ENCODE assay signal across 22 cellular contexts in genomic region chr17:33526753-33527152, GRCh38.
DNase-seq lines count a peak whose midpoint lies in the region; ATAC-seq, FAIRE-seq and TF ChIP-seq lines count a peak whose summit lies in the region.
"Had no signal": no experiment of that assay in that cellular context is flagged by ENCODE, and none has a peak within 500 bp of the region (broad histone marks: within the 10 kb centered on the region; RNA-seq: fewer than 3 reads in every experiment).

No MANE protein-coding gene starts in this region.

- no TSS peak for BruUV-seq in HepG2 (replicated peaks; lab: Mats Ljungman, UMichigan)
- BruUV-seq in K562 (replicated peaks; lab: Mats Ljungman, UMichigan): no TSS peak

- in situ Hi-C loops in HepG2 (cut with HindIII; ENCODE audit: extremely low pct_ligation_motif_present, low pct_unique_long_range_greater_than_20kb) (loop anchor here (10.0 kb wide), 1 partner anchor 218 kb away; no protein-coding TSS in a partner anchor), K562 (cut with MboI) (no loop called here)

- no peak for DNase-seq in HepG2 (ENCODE audit: low spot score)
- DNase-seq in right lobe of liver: no peak
- no peak for DNase-seq in K562 (ENCODE audit: extremely low read depth in 1 of 4, low spot score in 3 of 4)
- DNase-seq in osteoblast (ENCODE audit: insufficient read length, low spot score, missing footprints): peak; percentile 79
- no peak for DNase-seq in WERI-Rb-1
- DNase-seq in COLO668 (lab: John Stamatoyannopoulos, UW; ENCODE audit: unreplicated experiment): no peak
- DNase-seq in EL: no peak
- DNase-seq: ACHN; BE2C; C1 segment of cervical spinal cord; Caco-2; Calu3; CD4-positive, alpha-beta memory T cell; CD4-positive, CD25-positive, alpha-beta regulatory T cell; CD8-positive, alpha-beta memory T cell; DMS79 treated with DMSO at 0.1 percent for 48 hours; GDM1 had no signal

- H3K36me3 ChIP-seq in HepG2 (replicated peaks in 1 of 2; ENCODE audit: control insufficient read depth in 1 of 2, insufficient read depth in 2 of 2, low read length in 2 of 2) (no peaks in the 10 kb centered on the region), right lobe of liver (no peaks in the 10 kb centered on the region), K562 (ENCODE audit: control insufficient read depth, insufficient read depth, low read length) (no peaks in the 10 kb centered on the region), osteoblast (ENCODE audit: insufficient read depth, low read length) (no peaks in the 10 kb centered on the region), WERI-Rb-1 (no peaks in the 10 kb centered on the region)
- H3K36me3 ChIP-seq: BE2C, BLaER1 had no signal

- FAIRE-seq in HepG2 (lab: Jason Lieb, UNC) (no peak), K562 (lab: Jason Lieb, UNC) (no peak)
- FAIRE-seq: D721Med, GM12878, GM18507 had no signal

- TF ChIP-seq EP300 in HepG2 (IDR thresholded peaks at IDR 0.05; ENCODE audit: low read depth in 2 of 2, low read length in 2 of 2) (no peak), HepG2 (CRISPR knock-in tag; IDR thresholded peaks at IDR 0.05; ENCODE audit: borderline replicate concordance) (no peak), K562 (IDR thresholded peaks at IDR 0.05; ENCODE audit: low read length) (no peak)

- POLR2A ChIA-PET in HepG2 (lab: Yijun Ruan, JAX) (no interaction called here), K562 (lab: Yijun Ruan, JAX) (no interaction called here)

- H3K27ac ChIP-seq in HepG2 (ENCODE audit: extremely low read length, insufficient read depth, low read length) (no peak overlapping the region), right lobe of liver (no peak overlapping the region), K562 (ENCODE audit: extremely low read depth, low read depth, low read length) (no peak overlapping the region), osteoblast (ENCODE audit: low read depth, low read length) (no peak overlapping the region), WERI-Rb-1 (no peak overlapping the region)
- H3K27ac ChIP-seq: 22Rv1, BLaER1 had no signal

- 0% methylated on average over 4 of the region's 4 CpGs for WGBS in HepG2 (ENCODE audit: low lambda C conversion rate)
- 49% methylated on average over 4 of the region's 4 CpGs for WGBS in right lobe of liver (ENCODE audit: insufficient coverage, low coverage, low lambda C conversion rate, missing lambda C conversion rate)
- 3% methylated on average over 4 of the region's 4 CpGs for WGBS in K562 (ENCODE audit: insufficient coverage, low coverage, missing lambda C conversion rate)

- intact Hi-C loops in HepG2 (cut with micrococcal nuclease; ENCODE audit: unreplicated experiment): no loop called here
- intact Hi-C loops in right lobe of liver (cut with DNase I): no loop called here
- intact Hi-C loops in K562 (cut with micrococcal nuclease): no loop called here

- H3K79me2 ChIP-seq in HepG2 (ENCODE audit: insufficient read depth, low read length): no peaks in the 10 kb centered on the region
- H3K79me2 ChIP-seq in K562 (ENCODE audit: control insufficient read depth, insufficient read depth, low read length): no peaks in the 10 kb centered on the region
- H3K79me2 ChIP-seq in osteoblast (ENCODE audit: insufficient read depth, low read length): no peaks in the 10 kb centered on the region

- no peak for TF ChIP-seq POLR2A in HepG2 (IDR thresholded peaks at IDR 0.05; ENCODE audit: insufficient read depth in 1 of 2, low read depth in 2 of 2, low read length in 2 of 2)
- TF ChIP-seq POLR2A in right lobe of liver (IDR thresholded peaks at IDR 0.05): no peak
- no peak for TF ChIP-seq POLR2A in K562 (conservative IDR thresholded peaks at IDR 0.05)

- H3K9me3 ChIP-seq in HepG2 (ENCODE audit: low read length): peaks cover 9% of the 10 kb centered on the region
- H3K9me3 ChIP-seq in right lobe of liver: no peaks in the 10 kb centered on the region
- H3K9me3 ChIP-seq in K562 (replicated peaks; ENCODE audit: control insufficient read depth, insufficient read depth, low read depth, low read length): no peaks in the 10 kb centered on the region
- no peaks in the 10 kb centered on the region for H3K9me3 ChIP-seq in osteoblast (ENCODE audit: low read depth, low read length)
- H3K9me3 ChIP-seq in WERI-Rb-1 (ENCODE audit: severe bottlenecking): no peaks in the 10 kb centered on the region
- H3K9me3 ChIP-seq: BE2C, Caco-2 had no signal

- H3K9me1 ChIP-seq in K562 (ENCODE audit: control insufficient read depth, insufficient read depth, low read length): no peaks in the 10 kb centered on the region

- H3K4me2 ChIP-seq in HepG2 (ENCODE audit: low read depth, low read length) (no peak overlapping the region), K562 (ENCODE audit: insufficient read depth, low read length) (no peak overlapping the region), osteoblast (ENCODE audit: insufficient read depth, low read length) (no peak overlapping the region)
- H3K4me2 ChIP-seq: BLaER1 had no signal

- H3K27me3 ChIP-seq in HepG2 (ENCODE audit: control insufficient read depth in 1 of 2, insufficient read depth in 2 of 2, low read length in 2 of 2) (no peaks in the 10 kb centered on the region), right lobe of liver (no peaks in the 10 kb centered on the region), K562 (ENCODE audit: control insufficient read depth in 2 of 2, insufficient read depth in 2 of 2, low read length in 2 of 2) (no peaks in the 10 kb centered on the region; a peak in 1 of 5 replicates), osteoblast (ENCODE audit: insufficient read depth, low read length) (no peaks in the 10 kb centered on the region), WERI-Rb-1 (ENCODE audit: insufficient read depth, low read depth, severe bottlenecking) (peaks cover 57% of the 10 kb centered on the region)
- H3K27me3 ChIP-seq: BLaER1 had no signal

- H3K4me1 ChIP-seq in HepG2 (ENCODE audit: insufficient read depth, low read length) (no peaks in the 10 kb centered on the region), right lobe of liver (no peaks in the 10 kb centered on the region), K562 (replicated peaks in 1 of 2; ENCODE audit: control insufficient read depth in 2 of 2, insufficient read depth in 2 of 2, low read length in 2 of 2) (no peaks in the 10 kb centered on the region), osteoblast (ENCODE audit: insufficient read depth, low read length) (no peaks in the 10 kb centered on the region)
- H3K4me1 ChIP-seq: BE2C, BLaER1, Caco-2 had no signal

- CTCF ChIA-PET in HepG2 (lab: Yijun Ruan, JAX; ENCODE audit: low intra/inter-chr PET ratio, low total read pairs) (no interaction called here), K562 (lab: Yijun Ruan, JAX; ENCODE audit: low intra/inter-chr PET ratio) (no interaction called here)

- no peak overlapping the region for H3K9ac ChIP-seq in HepG2 (ENCODE audit: insufficient read depth, low read depth, low read length)
- no peak overlapping the region for H3K9ac ChIP-seq in K562 (ENCODE audit: insufficient read depth in 1 of 2, low read depth in 2 of 2, low read length in 2 of 2)
- H3K9ac ChIP-seq: BLaER1 had no signal

- H2AFZ ChIP-seq in HepG2 (ENCODE audit: low read length): no peak overlapping the region
- H2AFZ ChIP-seq in K562 (ENCODE audit: low read depth, low read length): no peak overlapping the region
- H2AFZ ChIP-seq in osteoblast (ENCODE audit: low read length): no peak overlapping the region

- no peak for TF ChIP-seq RAD21 in HepG2 (CRISPR knock-in tag; IDR thresholded peaks at IDR 0.05)
- TF ChIP-seq RAD21 in K562 (CRISPR knock-in tag; conservative IDR thresholded peaks at IDR 0.05 in 1 of 2, IDR thresholded peaks at IDR 0.05 in 1 of 2): no peak

- H4K20me1 ChIP-seq in HepG2 (ENCODE audit: insufficient read depth, low read length) (no peaks in the 10 kb centered on the region), K562 (replicated peaks; ENCODE audit: control insufficient read depth, insufficient read depth, low read length) (peaks cover 1% of the 10 kb centered on the region; the same call in 1 of the 2 replicates), osteoblast (ENCODE audit: insufficient read depth, low read length) (no peaks in the 10 kb centered on the region)
- H4K20me1 ChIP-seq: BLaER1 had no signal

- ATAC-seq in HepG2 (no peak), right lobe of liver (no peak), K562 (no peak)
- ATAC-seq: GM12878 had no signal

- H3K4me3 ChIP-seq in HepG2 (replicated peaks in 1 of 3; ENCODE audit: insufficient read depth in 1 of 3, low read depth in 2 of 3, low read length in 3 of 3) (no peak overlapping the region), right lobe of liver (no peak overlapping the region), K562 (no peak overlapping the region), osteoblast (ENCODE audit: insufficient read depth, low read length) (no peak overlapping the region), WERI-Rb-1 (ENCODE audit: low read depth, low read length) (no peak overlapping the region)
- H3K4me3 ChIP-seq: BLaER1, GM12878 had no signal

- TF ChIP-seq CTCF in HepG2 (CRISPR knock-in tag; IDR thresholded peaks at IDR 0.05) (no peak), right lobe of liver (IDR thresholded peaks at IDR 0.05) (no peak), K562 (IDR thresholded peaks at IDR 0.05 in 2 of 3, conservative IDR thresholded peaks at IDR 0.05 in 1 of 3; ENCODE audit: insufficient read depth in 2 of 3, low read depth in 1 of 3, low read length in 3 of 3) (no peak), osteoblast (IDR thresholded peaks at IDR 0.05; ENCODE audit: extremely low read depth, low read depth, low read length) (no peak), WERI-Rb-1 (IDR thresholded peaks at IDR 0.05; ENCODE audit: low read depth, low read length) (no peak)

TF ChIP-seq in HepG2, 621 proteins besides CTCF, POLR2A, EP300 and RAD21 (continues in another document):
- TF ChIP-seq MAFK (conservative IDR thresholded peaks at IDR 0.05 in 1 of 2, IDR thresholded peaks at IDR 0.05 in 1 of 2; ENCODE audit: low read length in 2 of 2) (peak; percentile 66 to 77), ZNF12 (CRISPR knock-in tag; IDR thresholded peaks at IDR 0.05) (no peak)

TF ChIP-seq in K562, 482 proteins besides CTCF, POLR2A, EP300 and RAD21:
- TF ChIP-seq FOXA1 (IDR thresholded peaks at IDR 0.05; ENCODE audit: borderline replicate concordance) (no peak), SMARCA5 (IDR thresholded peaks at IDR 0.05) (no peak), MAFG (tag; conservative IDR thresholded peaks at IDR 0.05) (0 out of 2 replicates have a peak, but pooled peaks have one; percentile 16), ZNF24 (IDR thresholded peaks at IDR 0.05) (no peak), CTBP1 (IDR thresholded peaks at IDR 0.05; ENCODE audit: borderline replicate concordance) (no peak), DACH1 (IDR thresholded peaks at IDR 0.05; ENCODE audit: partially characterized antibody) (no peak), C11orf30 (IDR thresholded peaks at IDR 0.05; ENCODE audit: low read depth) (peak; percentile 27; the same call in 1 of the 2 replicates)

Comparison
In these comparisons a context has a peak if more than half of its experiments do, and no peak if none do; other contexts are left out.
1. Of the 241 proteins assayed by ChIP-seq in both HepG2 and K562: peak only in HepG2: MAFF and MAFK; only in K562: MAFG; in both: none; in neither: 238.